ENCODE assay signal across 8 cellular contexts in the genomic region with DNA sequence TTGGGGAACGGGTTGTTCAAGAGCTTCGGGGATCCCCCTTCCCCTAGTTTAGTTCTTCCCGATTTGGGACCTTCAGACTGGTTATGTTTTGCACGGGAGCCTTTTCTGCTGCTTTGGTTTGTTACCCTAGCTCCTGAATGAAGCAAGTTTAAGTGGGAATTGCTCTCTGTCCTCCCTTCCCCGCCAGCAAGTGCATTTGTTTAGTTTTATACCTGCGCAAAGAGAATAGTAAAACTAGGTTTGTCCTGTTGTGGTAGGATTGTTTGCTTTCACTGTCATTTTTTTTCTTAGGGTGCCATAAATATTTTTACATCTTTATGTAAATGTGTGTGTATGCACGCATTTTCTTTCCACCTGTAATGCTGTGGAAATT. TPM values are rescaled to one million over a fixed set of nuclear protein-coding genes. Genes with fewer than 3 reads are reported as not detected.
DNase-seq lines count a peak whose midpoint lies in the region; ATAC-seq, FAIRE-seq and TF ChIP-seq lines count a peak whose summit lies in the region.

No MANE protein-coding gene starts in this region.

- no peak overlapping the region for H2AFZ ChIP-seq in GM12878 (ENCODE audit: control insufficient read depth, low read depth, low read length)
- H2AFZ ChIP-seq in Karpas-422 (ENCODE audit: low read length), result no peak overlapping the region

- in situ Hi-C loops in GM12878 (cut with MboI), result no loop called here

- intact Hi-C loops in GM12878 (cut with micrococcal nuclease; ENCODE audit: unreplicated experiment) (no loop called here), left lung (cut with DNase I) (no loop called here), tibial artery (cut with DNase I; ENCODE audit: low total_unique reads) (no loop called here)

- no peak for FAIRE-seq in GM12878 (lab: Jason Lieb, UNC)

- H3K4me1 Mint-ChIP-seq in activated CD4-positive, alpha-beta T cell treated with anti-CD3 and anti-CD28 coated beads, Interleukin-2, amount 10 ng/mL, durations not matched to agents 7 days and 5 days, result peaks cover 9% of the 10 kb centered on the region

- H3K9ac ChIP-seq in GM12878 (ENCODE audit: control insufficient read depth, insufficient read depth, low read length) (no peak overlapping the region), Karpas-422 (ENCODE audit: low read length) (no peak overlapping the region)

- H3K9me3 Mint-ChIP-seq in activated CD4-positive, alpha-beta T cell treated with anti-CD3 and anti-CD28 coated beads, Interleukin-2, amount 10 ng/mL, durations not matched to agents 7 days and 5 days, result no peaks in the 10 kb centered on the region

- TF ChIP-seq POLR2A in GM12878 (IDR thresholded peaks at IDR 0.05; ENCODE audit: low read depth, low read length), result no peak

- H3K27ac ChIP-seq in GM12878 (ENCODE audit: control insufficient read depth, insufficient read depth) (no peak overlapping the region), left lung (peak overlapping the region; percentile 28 to 75), tibial artery (no peak overlapping the region), Karpas-422 (ENCODE audit: low read length) (no peak overlapping the region)

- RAD21 ChIA-PET in GM12878 (lab: Charles Lee; ENCODE audit: unreplicated experiment), result no interaction called here

- H3K27me3 ChIP-seq in GM12878 (replicated peaks in 1 of 2; ENCODE audit: control insufficient read depth in 2 of 2, insufficient read depth in 2 of 2, low read length in 1 of 2) (peaks cover 6 to 7% of the 10 kb centered on the region in 2 experiments), left lung (peaks cover 0 to 31% of the 10 kb centered on the region in 2 donors), tibial artery (no peaks in the 10 kb centered on the region), Karpas-422 (ENCODE audit: low read length) (no peaks in the 10 kb centered on the region)

- H3K9me2 ChIP-seq in Karpas-422 (replicated peaks; ENCODE audit: insufficient read depth, low read length), result no peaks in the 10 kb centered on the region

- CTCF ChIA-PET in activated CD4-positive, alpha-beta T cell treated with anti-CD3 and anti-CD28 coated beads, Interleukin-2, amount 10 ng/mL, durations not matched to agents 7 days and 5 days (lab: Charles Lee), result no interaction called here
- CTCF ChIA-PET in GM12878 (lab: Yijun Ruan, JAX), result interaction anchor here (1.4 kb wide), 1 partner anchor 11 kb away, joined by 7 read pairs; no protein-coding TSS in a partner anchor

- H3K27me3 Mint-ChIP-seq in activated CD4-positive, alpha-beta T cell treated with anti-CD3 and anti-CD28 coated beads, Interleukin-2, amount 10 ng/mL, durations not matched to agents 7 days and 5 days, result peaks cover 65% of the 10 kb centered on the region

- peak overlapping the region; percentile 75 for H3K4me3 Mint-ChIP-seq in activated CD4-positive, alpha-beta T cell treated with anti-CD3 and anti-CD28 coated beads, Interleukin-2, amount 10 ng/mL, durations not matched to agents 7 days and 5 days

- H4K20me1 ChIP-seq in GM12878 (ENCODE audit: control insufficient read depth, insufficient read depth) (no peaks in the 10 kb centered on the region), Karpas-422 (ENCODE audit: insufficient read depth, low read depth, low read length) (no peaks in the 10 kb centered on the region)

- WGBS in GM12878 (ENCODE audit: insufficient coverage, insufficient replicate concordance, low lambda C conversion rate, missing lambda C conversion rate), result 23% methylated on average over 7 of the region's 7 CpGs

- ATAC-seq in GM12878 (no peak), left lung (peak; percentile 24), GM19463 (IDR thresholded peaks at IDR 0.05; ENCODE audit: unreplicated experiment) (no peak)

- no TSS peak for BruUV-seq in GM12878 (replicated peaks; lab: Mats Ljungman, UMichigan)

- H3K4me1 ChIP-seq in GM12878 (ENCODE audit: control insufficient read depth, insufficient read depth, low read length), result peaks cover 5% of the 10 kb centered on the region; the same call in 1 of the 2 replicates
- H3K4me1 ChIP-seq in left lung, result peaks cover 0 to 13% of the 10 kb centered on the region in 2 donors
- peaks cover 0 to 22% (median 10%) of the 10 kb centered on the region in 4 donors for H3K4me1 ChIP-seq in tibial artery
- no peaks in the 10 kb centered on the region for H3K4me1 ChIP-seq in Karpas-422 (ENCODE audit: low read length)

- H3K36me3 ChIP-seq in GM12878 (ENCODE audit: control insufficient read depth in 2 of 2, insufficient read depth in 2 of 2, low read length in 1 of 2) (no peaks in the 10 kb centered on the region), left lung (no peaks in the 10 kb centered on the region), tibial artery (no peaks in the 10 kb centered on the region), Karpas-422 (ENCODE audit: insufficient read depth, low read length) (no peaks in the 10 kb centered on the region)

- no peak for DNase-seq in activated CD4-positive, alpha-beta T cell treated with anti-CD3 and anti-CD28 coated beads, Interleukin-2, amount 10 ng/mL, durations not matched to agents 7 days and 5 days
- no peak for DNase-seq in activated CD4-positive, alpha-beta T cell treated with anti-CD3 and anti-CD28 coated beads, Interleukin-2, amount 50 U/mL, for 1 hour
- no peak for DNase-seq in GM12878 (ENCODE audit: low read depth, low spot score)
- DNase-seq in left lung, result no peak
- DNase-seq in tibial artery, result no peak
- DNase-seq in Karpas-422, result no peak
- DNase-seq in AML-193 (lab: John Stamatoyannopoulos, UW), result no peak

- SMC1A ChIA-PET in GM12878 (lab: Charles Lee; ENCODE audit: uncharacterized antibody, unreplicated experiment), result interaction anchor here (1.0 to 2.0 kb wide), 3 partner anchors 9 to 61 kb away, joined by 3 to 7 read pairs (median 5); no protein-coding TSS in a partner anchor

- H3K36me3 Mint-ChIP-seq in activated CD4-positive, alpha-beta T cell treated with anti-CD3 and anti-CD28 coated beads, Interleukin-2, amount 10 ng/mL, durations not matched to agents 7 days and 5 days (ENCODE audit: low read depth), result no peaks in the 10 kb centered on the region

- no peak overlapping the region for H3K27ac Mint-ChIP-seq in activated CD4-positive, alpha-beta T cell treated with anti-CD3 and anti-CD28 coated beads, Interleukin-2, amount 10 ng/mL, durations not matched to agents 7 days and 5 days

- no peak for TF ChIP-seq RAD21 in GM12878 (IDR thresholded peaks at IDR 0.05; ENCODE audit: insufficient read depth, low read depth, low read length)

- H3K9me3 ChIP-seq in GM12878 (replicated peaks; ENCODE audit: control insufficient read depth, insufficient read depth, low read length) (no peaks in the 10 kb centered on the region), left lung (no peaks in the 10 kb centered on the region), tibial artery (no peaks in the 10 kb centered on the region), Karpas-422 (ENCODE audit: low read length) (no peaks in the 10 kb centered on the region)

- TF ChIP-seq CTCF in GM12878 (IDR thresholded peaks at IDR 0.05 in 2 of 3, conservative IDR thresholded peaks at IDR 0.05 in 1 of 3; ENCODE audit: control insufficient read depth in 2 of 3, extremely low read depth in 1 of 3, insufficient read depth in 1 of 3, low read depth in 3 of 3, low read length in 3 of 3) (no peak), left lung (IDR thresholded peaks at IDR 0.05) (no peak), tibial artery (IDR thresholded peaks at IDR 0.05) (no peak)

- no peak for TF ChIP-seq EP300 in GM12878 (IDR thresholded peaks at IDR 0.05; ENCODE audit: borderline replicate concordance in 1 of 2, control insufficient read depth in 1 of 2, low read depth in 2 of 2, low read length in 2 of 2)

- POLR2A ChIA-PET in activated CD4-positive, alpha-beta T cell treated with anti-CD3 and anti-CD28 coated beads, Interleukin-2, amount 10 ng/mL, durations not matched to agents 7 days and 5 days (lab: Charles Lee), result no interaction called here
- POLR2A ChIA-PET in GM12878 (lab: Charles Lee), result no interaction called here

- H3K79me2 ChIP-seq in GM12878 (ENCODE audit: control insufficient read depth, insufficient read depth, low read length) (no peaks in the 10 kb centered on the region), Karpas-422 (ENCODE audit: low read length) (no peaks in the 10 kb centered on the region)

- H3K4me3 ChIP-seq in GM12878 (peak overlapping the region; percentile 42), left lung (peak overlapping the region; percentile 56 to 59), tibial artery (peak overlapping the region; percentile 67), Karpas-422 (ENCODE audit: low read length) (no peak overlapping the region)

- H3K4me2 ChIP-seq in GM12878 (ENCODE audit: control insufficient read depth, insufficient read depth) (peak overlapping the region; percentile 72; the same call in 1 of the 2 replicates), Karpas-422 (ENCODE audit: low read depth, low read length, poor library complexity, severe bottlenecking) (no peak overlapping the region)

TF ChIP-seq in GM12878, 131 proteins besides CTCF, POLR2A, EP300 and RAD21 (continues in another document):
- TF ChIP-seq SP1 (IDR thresholded peaks at IDR 0.05; ENCODE audit: low read depth, low read length), result no peak
- TF ChIP-seq SPI1 (IDR thresholded peaks at IDR 0.05; ENCODE audit: borderline replicate concordance, insufficient read depth, low read depth, low read length), result no peak

RNA-seq across cellular contexts. Expression of gene SH3BGRL2, which starts 0.7 kb away (rescaled TPM):
- total RNA-seq in activated CD4-positive, alpha-beta T cell treated with anti-CD3 and anti-CD28 coated beads, Interleukin-2, amount 10 ng/mL, durations not matched to agents 7 days and 5 days, result under 1 TPM; 0.12 to 0.17 TPM
- total RNA-seq in GM12878 (2013; cell fraction: nucleolus; rRNA removed), result 0.95 and 1.1 TPM in 2 replicates
- total RNA-seq in GM12878 (2014; rRNA removed), result 0.23 and 0.38 TPM in 2 replicates
- 0.14 and 0.18 TPM in 2 replicates for total RNA-seq in GM12878 (2014; rRNA removed; fragmentation: Illumina TruSeq; extraction: Trizol)
- 0.33 and 0.35 TPM in 2 replicates for total RNA-seq in GM12878 (2021)
- 0.12 TPM for polyA plus RNA-seq in GM12878 (2011; ENCODE audit: low read depth)
- polyA plus RNA-seq in GM12878 (2011; rRNA removed), result 0.10 TPM in 2 replicates
- polyA plus RNA-seq in GM12878 (2011; cell fraction: cytosol; rRNA removed), result 0.03 and 0.04 TPM in 2 replicates
- polyA plus RNA-seq in GM12878 (2011; cell fraction: nucleus; rRNA removed), result 0.04 and 0.10 TPM in 2 replicates
- polyA plus RNA-seq in GM12878 (2012), result 0.09 and 0.15 TPM in 2 replicates
- 0.16 and 0.21 TPM in 2 replicates for polyA plus RNA-seq in GM12878 (2014; fragmentation: Illumina TruSeq; extraction: Trizol)
- polyA plus RNA-seq in GM12878 (2014; fragmentation: Nextera tagmentation; extraction: Ambion mirVana), result under 1 TPM; 0.03 to 0.07 TPM
- 0.20 TPM in 2 replicates for polyA plus RNA-seq in GM12878 (2014; rRNA removed)
- under 1 TPM; 0.24 to 0.37 TPM for polyA plus RNA-seq in GM12878 (2016; fragmentation: Nextera tagmentation; extraction: Ambion mirVana)
- 0.10 TPM in 1 of 2 replicates, not detected in the other for polyA minus RNA-seq in GM12878 (2011; rRNA and poly(A)+ RNA removed)
- polyA minus RNA-seq in GM12878 (2011; cell fraction: cytosol; rRNA and poly(A)+ RNA removed), result not detected in 2 replicates
- 0.10 TPM in 1 of 2 replicates, not detected in the other for polyA minus RNA-seq in GM12878 (2011; cell fraction: nucleus; rRNA and poly(A)+ RNA removed)
- 10 to 100 TPM; 22.0 to 22.4 TPM for total RNA-seq in left lung
- total RNA-seq in Karpas-422 (2014; rRNA removed; shearing (Covaris generic); ENCODE audit: low replicate concordance), result not detected in 2 replicates

Comparison
In these comparisons a context has a peak if more than half of its experiments do, and no peak if none do; other contexts are left out.
1. H3K27ac ChIP-seq: peak in left lung (2 of 2); none in GM12878 (single experiment), tibial artery (0 of 2) and Karpas-422 (single experiment).
2. RNA of gene SH3BGRL2, which starts 0.7 kb away (total RNA-seq): 22.0 to 22.4 TPM in left lung; 0.14 to 1.1 TPM in GM12878, 0.12 to 0.17 TPM in activated CD4-positive, alpha-beta T cell treated with anti-CD3 and anti-CD28 coated beads, Interleukin-2, amount 10 ng/mL, durations not matched to agents 7 days and 5 days and not detected in Karpas-422; every median in the first group is over 10 times any median in the second.